22 cellular contexts compared by ENCODE assay signal in genomic region chr4:1469596-1470392, GRCh38.
DNase-seq lines count a peak whose midpoint lies in the region; ATAC-seq and TF ChIP-seq lines count a peak whose summit lies in the region.
"Had no signal": no experiment of that assay in that cellular context is flagged by ENCODE, and none has a peak within 500 bp of the region (broad histone marks: within the 10 kb centered on the region; RNA-seq: fewer than 3 reads in every experiment).

No MANE protein-coding gene starts in this region.

- no peak overlapping the region for H3K27ac Mint-ChIP-seq in CD14-positive monocyte
- H3K27ac Mint-ChIP-seq: activated CD4-positive, alpha-beta memory T cell treated with anti-CD3 and anti-CD28 coated beads for 36 hours; activated naive CD4-positive, alpha-beta T cell treated with anti-CD3 and anti-CD28 coated beads, Interleukin-2, amount 10 ng/mL, durations not matched to agents 7 days and 5 days; neural progenitor cell; stimulated activated naive CD8-positive, alpha-beta T cell treated with anti-CD3 and anti-CD28 coated beads, Interleukin-15, Interleukin-2, amounts not matched to agents 100 ng/mL and 50 ng/mL, for 24 hours had no signal

- 43 to 70% (median 57%) methylated on average over 5 to 24 of the region's 24 CpGs for WGBS in adrenal gland, 4 donors

- no peaks in the 10 kb centered on the region for H3K9me2 ChIP-seq in OCI-LY7 (ENCODE audit: insufficient read depth, low read length)

- H3K9me3 ChIP-seq in adrenal gland (replicated peaks in 1 of 3) (no peaks in the 10 kb centered on the region), lower lobe of right lung (no peaks in the 10 kb centered on the region), OCI-LY7 (ENCODE audit: low read length) (no peaks in the 10 kb centered on the region)
- H3K9me3 ChIP-seq: psoas muscle, upper lobe of left lung had no signal

- H3K27me3 Mint-ChIP-seq in CD14-positive monocyte (ENCODE audit: low read depth in 3 of 3): peaks cover 14 to 24% (median 20%) of the 10 kb centered on the region in 3 donors

- H3K36me3 Mint-ChIP-seq in CD14-positive monocyte: no peaks in the 10 kb centered on the region
- H3K36me3 Mint-ChIP-seq: activated CD4-positive, alpha-beta memory T cell treated with anti-CD3 and anti-CD28 coated beads for 36 hours; activated naive CD4-positive, alpha-beta T cell treated with anti-CD3 and anti-CD28 coated beads, Interleukin-2, amount 10 ng/mL, durations not matched to agents 7 days and 5 days had no signal

- H3K4me1 ChIP-seq in adrenal gland (replicated peaks in 1 of 2) (peaks cover 0 to 15% of the 10 kb centered on the region in 2 donors), lower lobe of right lung (no peaks in the 10 kb centered on the region), OCI-LY7 (ENCODE audit: insufficient read depth, low read length, poor library complexity, severe bottlenecking) (no peaks in the 10 kb centered on the region)
- H3K4me1 ChIP-seq: neural progenitor cell, psoas muscle had no signal

- TF ChIP-seq CTCF in CD14-positive monocyte (IDR thresholded peaks at IDR 0.05): no peak
- TF ChIP-seq CTCF in adrenal gland (IDR thresholded peaks at IDR 0.05): no peak
- TF ChIP-seq CTCF in lower lobe of right lung (IDR thresholded peaks at IDR 0.05): no peak
- TF ChIP-seq CTCF in OCI-LY7 (conservative IDR thresholded peaks at IDR 0.05; ENCODE audit: low read length): no peak

- ATAC-seq in lower lobe of right lung (no peak), HG02588 (IDR thresholded peaks at IDR 0.05; ENCODE audit: unreplicated experiment) (no peak), GM19035 (IDR thresholded peaks at IDR 0.05; ENCODE audit: unreplicated experiment) (no peak)
- ATAC-seq: psoas muscle had no signal

- H3K27me3 ChIP-seq in H7 (ENCODE audit: control insufficient read depth, insufficient read depth, low read length): no peaks in the 10 kb centered on the region
- H3K27me3 ChIP-seq in adrenal gland: peaks cover 13% of the 10 kb centered on the region
- peaks cover 48% of the 10 kb centered on the region for H3K27me3 ChIP-seq in lower lobe of right lung (ENCODE audit: low read depth)
- H3K27me3 ChIP-seq: neural progenitor cell had no signal

- no peak for TF ChIP-seq POLR2A in adrenal gland (IDR thresholded peaks at IDR 0.05)

- DNase-seq in CD14-positive monocyte (ENCODE audit: low spot score) (peak; percentile 31), H7 (peak; percentile 25), adrenal gland (peak; percentile 70 to 91 (median 83)), lower lobe of right lung (peak; percentile 38), OCI-LY7 (ENCODE audit: low spot score) (no peak)
- DNase-seq: activated CD4-positive, alpha-beta memory T cell treated with anti-CD3 and anti-CD28 coated beads for 36 hours; activated naive CD4-positive, alpha-beta T cell treated with anti-CD3 and anti-CD28 coated beads, Interleukin-2, amount 10 ng/mL, durations not matched to agents 7 days and 5 days; activated T-cell treated with anti-CD3 and anti-CD28 coated beads for 4 hours; cerebellar nuclear complex; effector CD8-positive, alpha-beta T cell; NCI-H1092 treated with DMSO at 0.1 percent for 48 hours; NCI-H2029 treated with DMSO at 0.1 percent for 48 hours; small intestine; stimulated activated CD4-positive, alpha-beta T cell treated with anti-CD3 and anti-CD28 coated beads, Interleukin-2, amount 100 ng/mL, for 48 hours; T-helper 2 cell had no signal

- CTCF ChIA-PET in OCI-LY7 (lab: Charles Lee; ENCODE audit: unreplicated experiment): no interaction called here

- no peaks in the 10 kb centered on the region for H3K79me2 ChIP-seq in OCI-LY7 (ENCODE audit: insufficient read depth, low read depth, low read length)

- intact Hi-C loops in CD14-positive monocyte (cut with micrococcal nuclease): no loop called here
- intact Hi-C loops in adrenal gland (cut with DNase I): no loop called here
- intact Hi-C loops in lower lobe of right lung (cut with DNase I): no loop called here
- intact Hi-C loops in OCI-LY7 (cut with micrococcal nuclease; ENCODE audit: unreplicated experiment): no loop called here

- H3K4me3 ChIP-seq in H7 (ENCODE audit: insufficient read depth, low read depth, low read length): no peak overlapping the region
- H3K4me3 ChIP-seq in adrenal gland: no peak overlapping the region
- no peak overlapping the region for H3K4me3 ChIP-seq in lower lobe of right lung
- no peak overlapping the region for H3K4me3 ChIP-seq in OCI-LY7 (ENCODE audit: low read depth, low read length, poor library complexity, severe bottlenecking)
- H3K4me3 ChIP-seq: neural progenitor cell, psoas muscle, upper lobe of left lung had no signal

- H3K27ac ChIP-seq in adrenal gland (peak overlapping the region in 2 of 5 donors; percentile 34), lower lobe of right lung (no peak overlapping the region), OCI-LY7 (ENCODE audit: low read depth, low read length, poor library complexity, severe bottlenecking) (no peak overlapping the region)
- H3K27ac ChIP-seq: neural progenitor cell, psoas muscle, upper lobe of left lung, VCaP had no signal

- no peak overlapping the region for H3K4me3 Mint-ChIP-seq in CD14-positive monocyte
- H3K4me3 Mint-ChIP-seq: activated CD4-positive, alpha-beta memory T cell treated with anti-CD3 and anti-CD28 coated beads for 36 hours; activated naive CD4-positive, alpha-beta T cell treated with anti-CD3 and anti-CD28 coated beads, Interleukin-2, amount 10 ng/mL, durations not matched to agents 7 days and 5 days; neural progenitor cell; stimulated activated naive CD8-positive, alpha-beta T cell treated with anti-CD3 and anti-CD28 coated beads, Interleukin-15, Interleukin-2, amounts not matched to agents 100 ng/mL and 50 ng/mL, for 24 hours had no signal

- H3K36me3 ChIP-seq in H7 (replicated peaks; ENCODE audit: control insufficient read depth, insufficient read depth, low read length) (no peaks in the 10 kb centered on the region), adrenal gland (replicated peaks in 1 of 2) (no peaks in the 10 kb centered on the region), lower lobe of right lung (no peaks in the 10 kb centered on the region), OCI-LY7 (ENCODE audit: insufficient read depth, low read length) (no peaks in the 10 kb centered on the region)
- H3K36me3 ChIP-seq: neural progenitor cell, upper lobe of left lung had no signal

- no peak overlapping the region for H3K4me2 ChIP-seq in OCI-LY7 (ENCODE audit: low read length)
- H3K4me2 ChIP-seq: neural progenitor cell had no signal

- H4K20me1 ChIP-seq in OCI-LY7 (ENCODE audit: insufficient read depth, low read length): no peaks in the 10 kb centered on the region

- H3K9me3 Mint-ChIP-seq in CD14-positive monocyte: peaks cover 0 to 13% (median 6%) of the 10 kb centered on the region in 7 donors

- POLR2A ChIA-PET in OCI-LY7 (lab: Charles Lee): no interaction called here

- H2AFZ ChIP-seq in OCI-LY7 (ENCODE audit: low read length): no peak overlapping the region
- H2AFZ ChIP-seq: neural progenitor cell had no signal

- no TSS peak for BruUV-seq in OCI-LY7 (replicated peaks; lab: Mats Ljungman, UMichigan)

- H3K4me1 Mint-ChIP-seq in CD14-positive monocyte: no peaks in the 10 kb centered on the region
- H3K4me1 Mint-ChIP-seq: activated naive CD4-positive, alpha-beta T cell treated with anti-CD3 and anti-CD28 coated beads, Interleukin-2, amount 10 ng/mL, durations not matched to agents 7 days and 5 days; neural progenitor cell had no signal
